20 cellular contexts compared by ENCODE assay signal in the genomic region with DNA sequence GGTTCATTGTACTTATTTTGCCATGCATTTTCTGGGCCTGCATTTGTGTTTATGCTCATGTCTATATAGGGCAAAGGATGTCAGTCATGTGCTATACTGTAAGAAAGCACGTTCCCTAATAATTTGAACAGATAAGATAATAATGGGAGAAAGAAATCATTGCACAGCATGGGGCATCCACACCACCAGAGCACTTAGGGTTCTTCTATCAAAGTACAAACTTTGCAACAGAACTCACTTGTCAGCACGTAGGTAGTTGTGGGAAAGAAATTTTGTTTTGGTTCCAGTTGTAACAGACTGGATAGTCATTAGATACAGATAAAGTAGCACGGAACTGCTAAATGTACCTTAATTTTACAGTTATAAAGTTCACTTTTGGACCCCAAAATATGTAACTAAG. TPM values are rescaled to one million over a fixed set of nuclear protein-coding genes. Genes with fewer than 3 reads are reported as not detected.
A peak's percentile ranks its signal among the peaks of the same experiment; 100 is the strongest.
DNase-seq lines count a peak whose midpoint lies in the region; ATAC-seq and TF ChIP-seq lines count a peak whose summit lies in the region.
"Had no signal": no experiment of that assay in that cellular context is flagged by ENCODE, and none has a peak within 500 bp of the region (broad histone marks: within the 10 kb centered on the region; RNA-seq: fewer than 3 reads in every experiment).

No MANE protein-coding gene starts in this region.

- POLR2A ChIA-PET in MCF 10A (lab: Yijun Ruan, JAX) = interaction anchor here (0.8 to 1.2 kb wide), 2 partner anchors 9 to 155 kb away, joined by 4 to 10 read pairs; a partner anchor contains a TSS
- POLR2A ChIA-PET in T-cell (lab: Charles Lee) = no interaction called here

- H3K4me3 Mint-ChIP-seq in MCF 10A (ENCODE audit: unreplicated experiment) (no peak overlapping the region), T-cell (peak overlapping the region in 1 of 3 donors; percentile 25)
- H3K4me3 Mint-ChIP-seq: mesothelial cell of epicardium had no signal

- ATAC-seq in T-cell (replicated peaks in 1 of 4) (no peak), left ventricle myocardium superior (peak; percentile 57)

- no peak overlapping the region for H3K27ac ChIP-seq in mammary epithelial cell (ENCODE audit: insufficient read depth, low read depth, low read length)
- peak overlapping the region; percentile 0 to 12 for H3K27ac ChIP-seq in testis
- no peak overlapping the region for H3K27ac ChIP-seq in osteoblast (ENCODE audit: low read depth, low read length)

- CTCF ChIA-PET in MCF 10A (lab: Yijun Ruan, JAX) (interaction anchor here (0.6 to 1.1 kb wide), 5 partner anchors 39 to 703 kb away, joined by 3 read pairs; a partner anchor contains a TSS), mammary epithelial cell (lab: Charles Lee; ENCODE audit: low non-redundant PET) (no interaction called here), T-cell (lab: Charles Lee) (no interaction called here)

- H3K9me3 Mint-ChIP-seq in MCF 10A (ENCODE audit: unreplicated experiment) (no peaks in the 10 kb centered on the region), T-cell (no peaks in the 10 kb centered on the region)
- H3K9me3 Mint-ChIP-seq: activated T-helper 2 cell treated with anti-CD3 and anti-CD28 coated beads, Interferon-gamma antibody, Interleukin-2, Interleukin-4, amounts not matched to agents 10 μg/mL and 5 μg/mL and 100 μg/mL, durations not matched to agents 14 hours and 24 hours and 36 hours; mesothelial cell of epicardium had no signal

- H3K4me3 ChIP-seq in mammary epithelial cell (replicated peaks in 1 of 3; ENCODE audit: insufficient read depth in 1 of 3, low read depth in 2 of 3, low read length in 3 of 3) (no peak overlapping the region), testis (no peak overlapping the region), osteoblast (ENCODE audit: insufficient read depth, low read length) (no peak overlapping the region)

- H3K4me1 Mint-ChIP-seq in MCF 10A (ENCODE audit: insufficient read depth, unreplicated experiment) (peaks cover 13% of the 10 kb centered on the region), T-cell (peaks cover 60 to 85% (median 77%) of the 10 kb centered on the region in 3 donors)

- H3K27me3 Mint-ChIP-seq in MCF 10A (ENCODE audit: insufficient read depth, unreplicated experiment) = no peaks in the 10 kb centered on the region
- H3K27me3 Mint-ChIP-seq in T-cell = no peaks in the 10 kb centered on the region

- BruUV-seq in MCF 10A (replicated peaks; lab: Mats Ljungman, UMichigan) = no TSS peak
- no TSS peak for BruUV-seq in mammary epithelial cell (replicated peaks; lab: Mats Ljungman, UMichigan)

- H3K36me3 ChIP-seq in mammary epithelial cell (ENCODE audit: insufficient read depth, low read length) = peaks cover 29% of the 10 kb centered on the region
- no peaks in the 10 kb centered on the region for H3K36me3 ChIP-seq in testis (ENCODE audit: low read depth, missing control alignments)
- H3K36me3 ChIP-seq in osteoblast (ENCODE audit: insufficient read depth, low read length) = peaks cover 36% of the 10 kb centered on the region

- H3K9me3 ChIP-seq in mammary epithelial cell (replicated peaks; ENCODE audit: insufficient read depth, low read length) (no peaks in the 10 kb centered on the region), testis (no peaks in the 10 kb centered on the region), osteoblast (ENCODE audit: low read depth, low read length) (no peaks in the 10 kb centered on the region)

- H3K4me1 ChIP-seq in mammary epithelial cell (ENCODE audit: insufficient read depth, low read length) (peaks cover 5% of the 10 kb centered on the region), testis (peaks cover 18% of the 10 kb centered on the region), osteoblast (ENCODE audit: insufficient read depth, low read length) (peaks cover 20% of the 10 kb centered on the region)

- intact Hi-C loops in MCF 10A (cut with micrococcal nuclease) = no loop called here
- intact Hi-C loops in mammary epithelial cell (cut with micrococcal nuclease) = no loop called here
- intact Hi-C loops in left ventricle myocardium superior (cut with micrococcal nuclease) = no loop called here
- intact Hi-C loops in testis (cut with DNase I; ENCODE audit: low total_unique reads) = no loop called here

- no peak for TF ChIP-seq CTCF in MCF 10A (IDR thresholded peaks at IDR 0.05; ENCODE audit: unreplicated experiment)
- no peak for TF ChIP-seq CTCF in mammary epithelial cell (conservative IDR thresholded peaks at IDR 0.05 in 1 of 2, IDR thresholded peaks at IDR 0.05 in 1 of 2; ENCODE audit: extremely low read depth in 1 of 2, insufficient read depth in 1 of 2, low read depth in 1 of 2, low read length in 2 of 2)
- no peak for TF ChIP-seq CTCF in testis (IDR thresholded peaks at IDR 0.05)
- TF ChIP-seq CTCF in osteoblast (IDR thresholded peaks at IDR 0.05; ENCODE audit: extremely low read depth, low read depth, low read length) = no peak

- WGBS in mammary epithelial cell (ENCODE audit: low coverage, missing lambda C conversion rate) = 98% methylated on average over 3 of the region's 3 CpGs
- 29 to 37% methylated on average over 3 of the region's 3 CpGs for WGBS in testis, 2 donors

- H3K27me3 ChIP-seq in mammary epithelial cell (ENCODE audit: insufficient read depth, low read length) (no peaks in the 10 kb centered on the region), testis (no peaks in the 10 kb centered on the region), osteoblast (ENCODE audit: insufficient read depth, low read length) (no peaks in the 10 kb centered on the region)

- in situ Hi-C loops in mammary epithelial cell (cut with MboI; ENCODE audit: low sequenced_read_pairs in 2 of 2) = no loop called here

- TF ChIP-seq POLR2A in testis (IDR thresholded peaks at IDR 0.05) = no peak

- H3K36me3 Mint-ChIP-seq in MCF 10A (ENCODE audit: insufficient read depth, unreplicated experiment) (peaks cover 82% of the 10 kb centered on the region), T-cell (peaks cover 49% of the 10 kb centered on the region)

- no peak overlapping the region for H2AFZ ChIP-seq in mammary epithelial cell (ENCODE audit: low read depth, low read length)
- H2AFZ ChIP-seq in osteoblast (ENCODE audit: low read length) = no peak overlapping the region

- H3K4me2 ChIP-seq in mammary epithelial cell (ENCODE audit: insufficient read depth, low read depth, low read length) = no peak overlapping the region
- no peak overlapping the region for H3K4me2 ChIP-seq in osteoblast (ENCODE audit: insufficient read depth, low read length)

- H3K79me2 ChIP-seq in mammary epithelial cell (ENCODE audit: insufficient read depth, low read length) (peaks cover 98% of the 10 kb centered on the region), osteoblast (ENCODE audit: insufficient read depth, low read length) (peaks cover 98% of the 10 kb centered on the region)

- H4K20me1 ChIP-seq in mammary epithelial cell (ENCODE audit: insufficient read depth, low read length) (peaks cover 13% of the 10 kb centered on the region), osteoblast (ENCODE audit: insufficient read depth, low read length) (peaks cover 55% of the 10 kb centered on the region)

- dilution Hi-C loops in mammary epithelial cell (cut with HindIII; ENCODE audit: low sequenced_read_pairs) = loop anchor here (5.0 kb wide), 1 partner anchor 90 kb away; no protein-coding TSS in a partner anchor

- DNase-seq in MCF 10A (ENCODE audit: unreplicated experiment) = no peak
- no peak for DNase-seq in mammary epithelial cell
- DNase-seq in T-cell = no peak
- no peak for DNase-seq in left ventricle myocardium superior
- DNase-seq in testis = no peak
- no peak for DNase-seq in NCI-H2029 treated with DMSO at 0.1 percent for 48 hours (lab: John Stamatoyannopoulos, UW)
- no peak for DNase-seq in NCI-H69 (lab: John Stamatoyannopoulos, UW)
- no peak for DNase-seq in osteoblast (ENCODE audit: insufficient read length, low spot score, missing footprints)
- DNase-seq: activated CD4-positive, alpha-beta T cell treated with anti-CD3 and anti-CD28 coated beads, Interleukin-2, amount 50 U/mL, for 48 hours; amniotic stem cell; central memory CD4-positive, alpha-beta T cell; hippocampal formation; kidney; NCI-H187; NCI-H345; NK-92 treated with Interleukin-12 subunit alpha and Interleukin-12 subunit beta, amount 100 ng/mL, for 24 hours; right cardiac atrium; stimulated activated naive CD4-positive, alpha-beta T cell treated with Interleukin-2 at 50 U/mL for 16 hours had no signal

- H3K9ac ChIP-seq in mammary epithelial cell (ENCODE audit: insufficient read depth, low read length) = no peak overlapping the region

- H3K27ac Mint-ChIP-seq in MCF 10A (ENCODE audit: low read depth, unreplicated experiment) (peak overlapping the region; percentile 40), T-cell (peak overlapping the region; percentile 21 to 58)
- H3K27ac Mint-ChIP-seq: activated T-helper 2 cell treated with anti-CD3 and anti-CD28 coated beads, Interferon-gamma antibody, Interleukin-2, Interleukin-4, amounts not matched to agents 10 μg/mL and 5 μg/mL and 100 μg/mL, durations not matched to agents 14 hours and 24 hours and 36 hours; mesothelial cell of epicardium had no signal

RNA-seq across cellular contexts. Expression of a gene that starts 10.1 kb away (rescaled TPM):
- total RNA-seq in MCF 10A (2022) (79.4 and 94.6 TPM in 2 replicates), mammary epithelial cell (100 to 1,000 TPM in 1 of 2 donors, 10 to 100 TPM in 1; 91.0 to 116 TPM), T-cell (100 to 1,000 TPM; 113 to 154 (median 134) TPM), left ventricle myocardium superior (193 TPM), testis (100 to 1,000 TPM; 143 to 160 TPM), osteoblast (107 and 114 TPM in 2 replicates)
- polyA plus RNA-seq in mammary epithelial cell (80.4 TPM), testis (ENCODE audit: insufficient read depth, low read depth, low replicate concordance) (323 TPM)
- 76.0 TPM for polyA minus RNA-seq in mammary epithelial cell

RNA-seq across cellular contexts. Expression of a gene that starts 43.7 kb away (rescaled TPM):
- total RNA-seq in MCF 10A (2022) = not detected in 2 replicates
- total RNA-seq in mammary epithelial cell = under 1 TPM in 1 of 2 donors, not detected in 1; 0.33 TPM
- polyA plus RNA-seq in mammary epithelial cell = not detected
- not detected for polyA minus RNA-seq in mammary epithelial cell
- total RNA-seq in T-cell = 10 to 100 TPM in 3 of 5 donors, 1 to 10 TPM in 2; 5.6 to 18.7 (median 14.2) TPM
- 10.4 TPM for total RNA-seq in left ventricle myocardium superior
- total RNA-seq in testis = 10 to 100 TPM; 39.7 to 52.0 TPM
- polyA plus RNA-seq in testis (ENCODE audit: insufficient read depth, low read depth, low replicate concordance) = 139 TPM
- 2.1 and 2.9 TPM in 2 replicates for total RNA-seq in osteoblast

Comparison
In these comparisons a context has a peak if more than half of its experiments do, and no peak if none do; other contexts are left out.
1. H3K27ac ChIP-seq: peak in testis (2 of 2); none in mammary epithelial cell (single experiment) and osteoblast (single experiment).